ENCODE assay signal across 36 cellular contexts in the genomic region with DNA sequence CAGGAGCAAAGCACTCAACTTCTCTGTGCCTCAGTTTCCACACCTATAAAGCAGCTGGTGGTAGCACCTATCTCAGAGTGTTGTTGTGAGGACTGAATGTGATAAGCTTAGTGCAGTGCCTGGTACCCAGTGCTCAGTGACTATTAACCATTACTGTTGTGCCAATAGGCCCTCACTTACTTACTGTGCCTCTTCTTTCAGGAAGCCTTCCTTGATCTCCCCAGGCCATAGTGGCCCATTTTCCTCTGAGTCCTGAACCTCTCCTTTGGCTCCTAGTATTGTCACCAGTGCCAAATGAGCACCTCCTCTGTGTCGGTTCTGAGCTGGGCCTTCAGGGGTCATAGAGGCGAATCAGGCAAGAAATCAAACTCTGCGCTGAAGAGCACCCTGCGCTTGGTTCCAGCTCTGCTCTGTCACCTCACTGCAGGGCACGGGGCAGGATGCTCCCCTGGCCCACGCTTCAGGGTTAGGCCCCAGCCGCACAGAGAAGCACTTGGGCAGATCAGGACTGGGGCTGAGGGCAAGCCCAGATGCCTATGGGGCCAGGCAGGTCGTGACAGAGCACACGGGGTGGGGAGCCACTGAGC. TPM values are rescaled to one million over a fixed set of nuclear protein-coding genes. Genes with fewer than 3 reads are reported as not detected.
"Had no signal": no experiment of that assay in that cellular context is flagged by ENCODE, and none has a peak within 500 bp of the region (broad histone marks: within the 10 kb centered on the region; RNA-seq: fewer than 3 reads in every experiment).

No MANE protein-coding gene starts in this region.

- H3K4me3 ChIP-seq: esophagus squamous epithelium, heart right ventricle, left lung, mucosa of descending colon, prostate gland, right atrium auricular region, smooth muscle cell, suprapubic skin, transverse colon, upper lobe of right lung, uterus had no signal

- DNase-seq: dermis blood vessel endothelial cell; effector memory CD4-positive, alpha-beta T cell; esophagus squamous epithelium; foreskin melanocyte; glutamatergic neuron; heart right ventricle; hippocampal formation; left cardiac atrium; mesenchymal stem cell; mucosa of descending colon; naive B cell; stimulated activated CD4-positive, alpha-beta T cell treated with anti-CD3 and anti-CD28 coated beads, Interleukin-12 subunit alpha, Interleukin-12 subunit beta, amount 100 ng/mL, for 4 hours; stimulated activated CD4-positive, alpha-beta T cell treated with anti-CD3 and anti-CD28 coated beads, Interleukin-1b, Interleukin-23, amount 100 ng/mL, for 48 hours; stimulated activated CD4-positive, alpha-beta T cell treated with anti-CD3 and anti-CD28 coated beads, Interleukin-4, amount 100 ng/mL, for 1 hour; stimulated activated CD8-positive, alpha-beta memory T cell treated with anti-CD3 and anti-CD28 coated beads, Interleukin-4, amount 100 ng/mL, for 48 hours; stimulated activated naive CD4-positive, alpha-beta T cell; stimulated activated naive CD8-positive, alpha-beta T cell treated with anti-CD3 and anti-CD28 coated beads, Interleukin-15, amount 100 ng/mL, for 72 hours; transverse colon; upper lobe of right lung; uterus had no signal

- H3K27me3 ChIP-seq: right atrium auricular region, suprapubic skin, upper lobe of right lung, uterus had no signal

- H3K36me3 ChIP-seq: esophagus squamous epithelium, heart right ventricle, left lung, prostate gland, right atrium auricular region, suprapubic skin, transverse colon, upper lobe of right lung, uterus had no signal

- H3K9me3 ChIP-seq: esophagus squamous epithelium, heart right ventricle, left lung, mucosa of descending colon, prostate gland, right atrium auricular region, suprapubic skin, transverse colon, upper lobe of right lung, uterus had no signal

- H3K27ac ChIP-seq: esophagus squamous epithelium, heart right ventricle, left lung, prostate gland, right atrium auricular region, suprapubic skin, transverse colon, upper lobe of right lung, uterus had no signal

- H3K4me1 ChIP-seq: prostate gland, uterus had no signal

- FAIRE-seq: endothelial cell of umbilical vein, islet of Langerhans had no signal

- H3K4me2 ChIP-seq: smooth muscle cell had no signal

- ATAC-seq: heart right ventricle; left cardiac atrium; left lung; mucosa of descending colon; natural killer cell treated with Interleukin-12 subunit alpha and Interleukin-12 subunit beta and Interleukin-15 and Interleukin-18, amount 100 ng/mL, for 72 hours; sciatic nerve; stimulated activated naive CD8-positive, alpha-beta T cell treated with anti-CD3 and anti-CD28 coated beads, Interleukin-15, amount 100 ng/mL, for 72 hours; upper lobe of right lung had no signal

RNA-seq across cellular contexts. Expression of gene CALHM1, which starts 2.5 kb away (rescaled TPM):
- total RNA-seq: dermis blood vessel endothelial cell; endothelial cell of umbilical vein; epithelial cell of proximal tubule; esophagus squamous epithelium; heart right ventricle; kidney epithelial cell; left cardiac atrium; left lung; lower leg skin; lung microvascular endothelial cell; mesothelial cell of epicardium; mucosa of descending colon; natural killer cell treated with Interleukin-12 subunit alpha and Interleukin-12 subunit beta and Interleukin-15 and Interleukin-18, amount 100 ng/mL, for 72 hours; neural crest cell; osteocyte; prostate gland; right atrium auricular region; sciatic nerve; smooth muscle cell; suprapubic skin; transverse colon; upper lobe of right lung; uterus had no signal
- polyA plus RNA-seq: endothelial cell of umbilical vein, heart right ventricle had no signal

RNA-seq across cellular contexts. Expression of gene CALHM2, which starts 4.0 kb away (rescaled TPM):
- total RNA-seq: neural crest cell had no signal

RNA-seq across cellular contexts. Expression of gene CALHM3, which starts 22.9 kb away (rescaled TPM):
- total RNA-seq: dermis blood vessel endothelial cell; endothelial cell of umbilical vein; epithelial cell of proximal tubule; esophagus squamous epithelium; heart right ventricle; kidney epithelial cell; left cardiac atrium; lower leg skin; lung microvascular endothelial cell; mesothelial cell of epicardium; mucosa of descending colon; natural killer cell treated with Interleukin-12 subunit alpha and Interleukin-12 subunit beta and Interleukin-15 and Interleukin-18, amount 100 ng/mL, for 72 hours; neural crest cell; osteocyte; right atrium auricular region; sciatic nerve; smooth muscle cell; suprapubic skin; transverse colon; upper lobe of right lung; uterus had no signal
- polyA plus RNA-seq: endothelial cell of umbilical vein, heart right ventricle, smooth muscle cell had no signal

RNA-seq across cellular contexts. Expression of gene NEURL1, which starts 37.3 kb away (rescaled TPM):
- total RNA-seq: dermis blood vessel endothelial cell, lung microvascular endothelial cell had no signal
